Comparison of ENCODE assay signal across 12 cellular contexts in the genomic region with DNA sequence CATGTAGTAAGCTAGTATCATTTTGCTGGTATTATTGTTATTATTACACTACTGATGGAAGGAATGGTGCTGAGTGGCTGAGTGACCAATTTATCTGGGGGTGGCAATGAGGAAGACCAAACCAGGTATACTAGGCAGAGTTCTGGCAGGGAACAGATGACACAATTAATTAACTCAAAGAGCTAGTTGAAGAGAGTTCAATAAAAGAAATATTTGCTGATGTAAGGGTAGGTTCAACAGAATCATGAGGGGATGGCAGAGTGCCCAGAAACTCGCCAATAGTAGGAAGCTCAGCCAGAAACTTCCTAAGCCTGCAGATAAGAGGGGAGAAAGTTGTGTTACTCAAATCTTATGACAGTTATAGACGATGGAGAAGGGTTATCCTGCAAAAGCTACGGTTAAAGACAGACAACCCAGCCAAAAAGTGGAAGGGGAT.
A peak's percentile ranks its signal among the peaks of the same experiment; 100 is the strongest.
DNase-seq lines count a peak whose midpoint lies in the region; ATAC-seq and TF ChIP-seq lines count a peak whose summit lies in the region.
"Had no signal": no experiment of that assay in that cellular context is flagged by ENCODE, and none has a peak within 500 bp of the region (broad histone marks: within the 10 kb centered on the region; RNA-seq: fewer than 3 reads in every experiment).

No MANE protein-coding gene starts in this region.

- H3K23ac ChIP-seq in mesenchymal stem cell (ENCODE audit: low read length in 2 of 2): no peak overlapping the region

- no peak overlapping the region for H3K18ac ChIP-seq in mesenchymal stem cell (ENCODE audit: low read depth in 1 of 2, low read length in 2 of 2)

- H2BK15ac ChIP-seq in mesenchymal stem cell (ENCODE audit: low read depth, poor library complexity, severe bottlenecking): no peak overlapping the region

- H4K91ac ChIP-seq in mesenchymal stem cell (ENCODE audit: low read length): no peak overlapping the region

- no peaks in the 10 kb centered on the region for H3K79me1 ChIP-seq in mesenchymal stem cell (replicated peaks; ENCODE audit: low read length, poor library complexity, severe bottlenecking)

- no peak overlapping the region for H3K9ac ChIP-seq in mesenchymal stem cell (ENCODE audit: low read length)

- DNase-seq in BE2C (peak; percentile 36), NCI-H345 treated with DMSO at 0.1 percent for 48 hours (lab: John Stamatoyannopoulos, UW; ENCODE audit: unreplicated experiment) (peak; percentile 15), cardiac fibroblast (ENCODE audit: low read depth in 2 of 2) (peak; percentile 3 to 48), lung (ENCODE audit: low spot score) (peak; percentile 57), esophagus squamous epithelium (lab: John Stamatoyannopoulos, UW) (no peak), mesenchymal stem cell (no peak), OCI-LY7 (ENCODE audit: low spot score) (no peak)
- DNase-seq: activated CD8-positive, alpha-beta T cell treated with anti-CD3 and anti-CD28 coated beads for 36 hours; T-helper 2 cell had no signal

- H3K36me3 ChIP-seq in BE2C (no peaks in the 10 kb centered on the region), lung (ENCODE audit: control insufficient read depth in 2 of 2, insufficient read depth in 2 of 2, low read length in 2 of 2) (no peaks in the 10 kb centered on the region), esophagus squamous epithelium (no peaks in the 10 kb centered on the region), mesenchymal stem cell (ENCODE audit: control insufficient read depth in 1 of 2, insufficient read depth in 2 of 2, low read depth in 1 of 2, low read length in 2 of 2) (no peaks in the 10 kb centered on the region), OCI-LY7 (ENCODE audit: insufficient read depth, low read length) (no peaks in the 10 kb centered on the region)
- H3K36me3 ChIP-seq: vagina had no signal

- peaks cover 11% of the 10 kb centered on the region for H3K4me1 ChIP-seq in BE2C
- peaks cover 2 to 4% of the 10 kb centered on the region in 2 donors for H3K4me1 ChIP-seq in lung (ENCODE audit: control insufficient read depth in 2 of 2, insufficient read depth in 2 of 2, low read length in 2 of 2)
- H3K4me1 ChIP-seq in esophagus squamous epithelium: no peaks in the 10 kb centered on the region
- H3K4me1 ChIP-seq in mesenchymal stem cell (ENCODE audit: control insufficient read depth, insufficient read depth, low read depth, low read length): no peaks in the 10 kb centered on the region
- H3K4me1 ChIP-seq in OCI-LY7 (ENCODE audit: insufficient read depth, low read length, poor library complexity, severe bottlenecking): no peaks in the 10 kb centered on the region
- H3K4me1 ChIP-seq: vagina had no signal

- no peaks in the 10 kb centered on the region; the same call in 1 of the 2 replicates for H3K9me2 ChIP-seq in OCI-LY7 (ENCODE audit: insufficient read depth, low read length)

- H3K9me3 ChIP-seq in BE2C: no peaks in the 10 kb centered on the region
- H3K9me3 ChIP-seq in lung (ENCODE audit: control insufficient read depth in 2 of 2, insufficient read depth in 1 of 2, low read length in 1 of 2): peaks cover 0 to 2% of the 10 kb centered on the region in 2 donors
- no peaks in the 10 kb centered on the region for H3K9me3 ChIP-seq in esophagus squamous epithelium
- no peaks in the 10 kb centered on the region for H3K9me3 ChIP-seq in mesenchymal stem cell (ENCODE audit: control insufficient read depth, low read length)
- H3K9me3 ChIP-seq in OCI-LY7 (ENCODE audit: low read length): no peaks in the 10 kb centered on the region
- H3K9me3 ChIP-seq: mucosa of descending colon, vagina had no signal

- CTCF ChIA-PET in OCI-LY7 (lab: Charles Lee; ENCODE audit: unreplicated experiment): no interaction called here

- WGBS in lung, 2 donors: 1% methylated on average over 3 of the region's 3 CpGs
- 7 to 11% methylated on average over 3 of the region's 3 CpGs for WGBS in esophagus squamous epithelium, 2 donors
- 88% methylated on average over 3 of the region's 3 CpGs for WGBS in mesenchymal stem cell

- H2AK5ac ChIP-seq in mesenchymal stem cell (ENCODE audit: low read length, severe bottlenecking): no peak overlapping the region

- ATAC-seq in lung (ENCODE audit: insufficient read depth, low FRiP score) (peak; percentile 34), GM21447 (IDR thresholded peaks at IDR 0.05; ENCODE audit: unreplicated experiment) (no peak)
- ATAC-seq: activated CD8-positive, alpha-beta T cell treated with anti-CD3 and anti-CD28 coated beads for 36 hours; mucosa of descending colon had no signal

- POLR2A ChIA-PET in OCI-LY7 (lab: Charles Lee): interaction anchor here (0.5 to 0.6 kb wide), 2 partner anchors 188 to 1237 kb away, joined by 3 to 5 read pairs; no protein-coding TSS in a partner anchor

- H3K27me3 ChIP-seq in BE2C: no peaks in the 10 kb centered on the region
- H3K27me3 ChIP-seq in lung (ENCODE audit: control insufficient read depth, insufficient read depth): no peaks in the 10 kb centered on the region
- H3K27me3 ChIP-seq in esophagus squamous epithelium: no peaks in the 10 kb centered on the region
- no peaks in the 10 kb centered on the region for H3K27me3 ChIP-seq in mesenchymal stem cell (ENCODE audit: control insufficient read depth in 1 of 2, insufficient read depth in 1 of 2, low read length in 2 of 2)
- H3K27me3 ChIP-seq: vagina had no signal

- no peak overlapping the region for H3K14ac ChIP-seq in mesenchymal stem cell (ENCODE audit: low read length in 2 of 2)

- H2AFZ ChIP-seq in mesenchymal stem cell (ENCODE audit: low read depth, low read length) (no peak overlapping the region), OCI-LY7 (ENCODE audit: low read length) (no peak overlapping the region)

- H3K27ac ChIP-seq in lung (ENCODE audit: low read depth in 1 of 2, low read length in 1 of 2) (peak overlapping the region in 1 of 2 donors; percentile 74), esophagus squamous epithelium (no peak overlapping the region), mesenchymal stem cell (ENCODE audit: low read length, poor library complexity, severe bottlenecking) (no peak overlapping the region), OCI-LY7 (ENCODE audit: low read depth, low read length, poor library complexity, severe bottlenecking) (no peak overlapping the region)
- H3K27ac ChIP-seq: vagina had no signal

- H3K4me2 ChIP-seq in mesenchymal stem cell (ENCODE audit: low read length, poor library complexity, severe bottlenecking): no peak overlapping the region
- H3K4me2 ChIP-seq in OCI-LY7 (ENCODE audit: low read length): no peak overlapping the region

- intact Hi-C loops in esophagus squamous epithelium (cut with DNase I): no loop called here
- intact Hi-C loops in OCI-LY7 (cut with micrococcal nuclease; ENCODE audit: unreplicated experiment): no loop called here

- H4K8ac ChIP-seq in mesenchymal stem cell (ENCODE audit: low read length): no peak overlapping the region

- no peak overlapping the region for H2BK5ac ChIP-seq in mesenchymal stem cell (ENCODE audit: low read depth, low read length, poor library complexity, severe bottlenecking)

- no peak overlapping the region for H3K4ac ChIP-seq in mesenchymal stem cell (ENCODE audit: low read depth in 1 of 2, low read length in 2 of 2)

- no peaks in the 10 kb centered on the region for H4K20me1 ChIP-seq in OCI-LY7 (ENCODE audit: insufficient read depth, low read length)

- H2BK12ac ChIP-seq in mesenchymal stem cell (ENCODE audit: low read length in 2 of 2): no peak overlapping the region

- no peaks in the 10 kb centered on the region for H3K79me2 ChIP-seq in OCI-LY7 (ENCODE audit: insufficient read depth, low read depth, low read length)

- no TSS peak for BruUV-seq in OCI-LY7 (replicated peaks; lab: Mats Ljungman, UMichigan)

- TF ChIP-seq POLR2A in esophagus squamous epithelium (IDR thresholded peaks at IDR 0.05): no peak

- no peak overlapping the region for H2BK120ac ChIP-seq in mesenchymal stem cell (ENCODE audit: low read depth, low read length)

- TF ChIP-seq CTCF in BE2C (IDR thresholded peaks at IDR 0.05; ENCODE audit: low read depth, low read length): no peak
- TF ChIP-seq CTCF in cardiac fibroblast (IDR thresholded peaks at IDR 0.05; ENCODE audit: low read depth, low read length): no peak
- TF ChIP-seq CTCF in lung (IDR thresholded peaks at IDR 0.05; ENCODE audit: control extremely low read depth, extremely low read depth): no peak
- TF ChIP-seq CTCF in esophagus squamous epithelium (IDR thresholded peaks at IDR 0.05): no peak
- no peak for TF ChIP-seq CTCF in OCI-LY7 (conservative IDR thresholded peaks at IDR 0.05; ENCODE audit: low read length)

- H3K4me3 ChIP-seq in BE2C (ENCODE audit: low read depth, low read length) (no peak overlapping the region), cardiac fibroblast (replicated peaks in 1 of 2; ENCODE audit: low read depth in 2 of 2, low read length in 2 of 2) (no peak overlapping the region), lung (no peak overlapping the region), esophagus squamous epithelium (no peak overlapping the region), mesenchymal stem cell (ENCODE audit: insufficient read depth in 1 of 2, low read depth in 1 of 2, low read length in 2 of 2) (no peak overlapping the region), OCI-LY7 (ENCODE audit: low read depth, low read length, poor library complexity, severe bottlenecking) (no peak overlapping the region)
- H3K4me3 ChIP-seq: mucosa of descending colon, vagina had no signal

Comparison
In these comparisons a context has a peak if more than half of its experiments do, and no peak if none do; other contexts are left out.
1. DNase-seq: peak in BE2C (single experiment), NCI-H345 treated with DMSO at 0.1 percent for 48 hours (single experiment), cardiac fibroblast (2 of 2) and lung (single experiment); none in esophagus squamous epithelium (single experiment), mesenchymal stem cell (single experiment) and OCI-LY7 (single experiment).